Comparison of ENCODE assay signal across 18 cellular contexts in genomic region chr6:13434455-13434775, GRCh38.
"Had no signal": no experiment of that assay in that cellular context is flagged by ENCODE, and none has a peak within 500 bp of the region (broad histone marks: within the 10 kb centered on the region; RNA-seq: fewer than 3 reads in every experiment).

No MANE protein-coding gene starts in this region.

- H3K4me3 Mint-ChIP-seq: activated naive CD4-positive, alpha-beta T cell treated with anti-CD3 and anti-CD28 coated beads, Interleukin-2, amount 10 ng/mL, durations not matched to agents 7 days and 5 days; memory B cell; nephron had no signal

- H3K27ac ChIP-seq: adrenal gland, cardiac muscle cell, esophagus muscularis mucosa, hepatocyte, testis had no signal

- H3K4me3 ChIP-seq: adrenal gland, cardiac muscle cell, esophagus muscularis mucosa, hepatocyte, left lung, right atrium auricular region, skin epidermis, stomach, testis, upper lobe of left lung had no signal

- H3K4me1 ChIP-seq: adrenal gland, testis had no signal

- DNase-seq: activated naive CD4-positive, alpha-beta T cell treated with anti-CD3 and anti-CD28 coated beads, Interleukin-2, amount 10 ng/mL, durations not matched to agents 7 days and 5 days; kidney; left lung; stimulated activated CD4-positive, alpha-beta T cell treated with anti-CD3 and anti-CD28 coated beads, Interleukin-4, amount 100 ng/mL, for 24 hours; stomach; T-helper 1 cell; T1000; testis; upper lobe of left lung had no signal

- H3K27me3 Mint-ChIP-seq: memory B cell had no signal

- H3K27me3 ChIP-seq: cardiac muscle cell, esophagus muscularis mucosa, hepatocyte, left lung, right atrium auricular region, stomach, testis, upper lobe of left lung had no signal

- H3K9me3 ChIP-seq: adrenal gland, esophagus muscularis mucosa, left lung, right atrium auricular region, stomach, testis, upper lobe of left lung had no signal

- H3K4me1 Mint-ChIP-seq: nephron had no signal

- H3K36me3 ChIP-seq: adrenal gland, cardiac muscle cell, esophagus muscularis mucosa, left lung, right atrium auricular region, stomach, upper lobe of left lung had no signal

- H3K27ac Mint-ChIP-seq: activated naive CD4-positive, alpha-beta T cell treated with anti-CD3 and anti-CD28 coated beads, Interleukin-2, amount 10 ng/mL, durations not matched to agents 7 days and 5 days; nephron; progenitor cell of endocrine pancreas had no signal
